In the genomic region with DNA sequence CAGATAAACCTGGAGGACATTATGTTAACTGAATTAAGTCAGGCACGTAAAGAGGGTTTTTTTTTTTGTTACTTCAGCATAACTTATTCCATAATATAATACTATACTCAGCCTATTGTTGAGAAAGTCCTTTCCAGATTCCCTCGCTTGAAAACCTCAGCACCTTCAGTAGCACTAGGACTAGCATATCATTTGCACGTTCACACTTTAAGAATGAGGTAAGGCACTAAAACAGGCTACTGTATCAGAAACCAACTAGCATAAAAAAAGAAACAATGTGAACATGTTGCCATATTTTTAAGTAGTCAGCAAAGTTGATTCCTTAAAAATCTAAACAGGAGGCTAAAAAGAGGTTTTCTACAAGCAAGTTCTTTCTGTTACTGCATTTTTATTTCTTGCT, we compare ENCODE assay signal across 23 cellular contexts.
"Had no signal": no experiment of that assay in that cellular context is flagged by ENCODE, and none has a peak within 500 bp of the region (broad histone marks: within the 10 kb centered on the region; RNA-seq: fewer than 3 reads in every experiment).

No MANE protein-coding gene starts in this region.

- H3K4me3 ChIP-seq: hepatocyte, lower lobe of right lung, neural progenitor cell, psoas muscle, skin epidermis, tibial nerve, uterus had no signal

- H3K36me3 ChIP-seq: lower lobe of right lung, neural progenitor cell, neutrophil, tibial nerve, uterus had no signal

- ATAC-seq: lower lobe of right lung; natural killer cell; psoas muscle; sciatic nerve; stimulated activated naive B cell treated with anti-CD40 and anti-IgM and Interleukin-4, amounts not matched to agents 10 μg/mL and 1 μg/mL and 100 μg/mL, for 72 hours had no signal

- H3K27ac ChIP-seq: hepatocyte, lower lobe of right lung, neural progenitor cell, neutrophil, parathyroid adenoma, psoas muscle, skin epidermis, tibial nerve, uterus had no signal

- DNase-seq: head of caudate nucleus; kidney; lower lobe of right lung; mammary epithelial cell; mesenchymal stem cell; naive B cell; natural killer cell; nephron progenitor cell; occipital lobe; psoas muscle; stimulated activated CD4-positive, alpha-beta T cell treated with anti-CD3 and anti-CD28 coated beads, Interleukin-12 subunit alpha, Interleukin-12 subunit beta, amount 100 ng/mL, for 4 hours; stimulated activated CD4-positive, alpha-beta T cell treated with anti-CD3 and anti-CD28 coated beads, Interleukin-15, amount 100 ng/mL, for 24 hours; stimulated activated CD4-positive, alpha-beta T cell treated with anti-CD3 and anti-CD28 coated beads, Interleukin-2, amount 100 ng/mL, for 24 hours; stimulated activated CD4-positive, alpha-beta T cell treated with anti-CD3 and anti-CD28 coated beads, Interleukin-4, amount 100 ng/mL, for 1 hour; stimulated activated naive B cell treated with anti-CD40 and anti-IgM and Interleukin-4, amounts not matched to agents 10 μg/mL and 1 μg/mL and 100 μg/mL, for 72 hours; uterus had no signal

- H3K27me3 ChIP-seq: hepatocyte, neural progenitor cell, neutrophil, tibial nerve, uterus had no signal

- H3K9me3 ChIP-seq: lower lobe of right lung, neutrophil, psoas muscle, tibial nerve, uterus had no signal

- H3K4me1 ChIP-seq: lower lobe of right lung, neural progenitor cell, parathyroid adenoma, psoas muscle, tibial nerve, uterus had no signal
